In genomic region chr5:19122923-19123322, GRCh38 we compare ENCODE assay signal across 20 cellular contexts.
"Had no signal": no experiment of that assay in that cellular context is flagged by ENCODE, and none has a peak within 500 bp of the region (broad histone marks: within the 10 kb centered on the region; RNA-seq: fewer than 3 reads in every experiment).

No MANE protein-coding gene starts in this region.

- H3K4me2 ChIP-seq: KMS-11 had no signal

- ATAC-seq: K562, SK-N-SH treated with all-trans-retinoic acid at 6 μM for 48 hours had no signal

- H3K36me3 ChIP-seq: SJCRH30 had no signal

- H3K27me3 ChIP-seq: SJCRH30 had no signal

- H3K4me1 ChIP-seq: SJCRH30 had no signal

- H3K4me3 ChIP-seq: K562, SJCRH30 had no signal

- DNase-seq: Kasumi-1, MM.1S, NCI-H1092 treated with DMSO at 0.1 percent for 48 hours, NCI-H1436, NCI-H187, NCI-H2029, NCI-H2081 treated with DMSO at 0.1 percent for 48 hours, NCI-H2171, NCI-H226, NCI-H446, NCI-H510A, NCI-H524 treated with DMSO at 0.1 percent for 48 hours, NCI-H69, NCI-H774, SHP77, SJCRH30 had no signal

- H3K9me3 ChIP-seq: SJCRH30 had no signal

- FAIRE-seq: K562 had no signal

- H3K27ac ChIP-seq: KMS-11, RWPE1, SJCRH30 had no signal

- H3K9ac ChIP-seq: KMS-11 had no signal
